ENCODE assay signal across 8 cellular contexts in genomic region chr19:13099073-13099999, GRCh38. TPM values are rescaled to one million over a fixed set of nuclear protein-coding genes. Genes with fewer than 3 reads are reported as not detected.
DNase-seq lines count a peak whose midpoint lies in the region; ATAC-seq, FAIRE-seq and TF ChIP-seq lines count a peak whose summit lies in the region.

No MANE protein-coding gene starts in this region.

- H3K27me3 ChIP-seq in GM12878 (replicated peaks in 1 of 2; ENCODE audit: control insufficient read depth in 2 of 2, insufficient read depth in 2 of 2, low read length in 1 of 2) (peaks cover 2 to 7% of the 10 kb centered on the region in 2 experiments), right lobe of liver (peaks cover 0 to 6% of the 10 kb centered on the region in 2 donors), GM23248 (replicated peaks; ENCODE audit: insufficient read depth) (no peaks in the 10 kb centered on the region)

- CTCF ChIA-PET in GM12878 (lab: Yijun Ruan, JAX), result interaction anchor here (0.5 to 3.0 kb wide), 4 partner anchors 38 to 134 kb away, joined by 3 to 13 read pairs (median 8); no protein-coding TSS in a partner anchor

- TF ChIP-seq CTCF in GM20000 (IDR thresholded peaks at IDR 0.05; ENCODE audit: extremely low read depth, missing control alignments) (no peak), GM12878 (IDR thresholded peaks at IDR 0.05 in 2 of 3, conservative IDR thresholded peaks at IDR 0.05 in 1 of 3; ENCODE audit: control insufficient read depth in 2 of 3, extremely low read depth in 1 of 3, insufficient read depth in 1 of 3, low read depth in 3 of 3, low read length in 3 of 3) (no peak), right lobe of liver (IDR thresholded peaks at IDR 0.05) (no peak)

- H3K27ac ChIP-seq in GM12878 (ENCODE audit: control insufficient read depth, insufficient read depth) (peak overlapping the region; percentile 48; the same call in 1 of the 2 replicates), right lobe of liver (peak overlapping the region; percentile 72 to 87 (median 76)), GM23248 (no peak overlapping the region)

- H3F3A ChIP-seq in GM23248 (ENCODE audit: insufficient read depth), result peaks cover 7% of the 10 kb centered on the region; the same call in 1 of the 2 replicates

- WGBS in GM12878 (ENCODE audit: insufficient coverage, insufficient replicate concordance, low lambda C conversion rate, missing lambda C conversion rate), result 9% methylated on average over 72 of the region's 77 CpGs
- WGBS in right lobe of liver (ENCODE audit: insufficient coverage, low coverage, low lambda C conversion rate, missing lambda C conversion rate), result 29% methylated on average over 7 of the region's 77 CpGs
- whole genome bisulfite sequencing in GM23248 (ENCODE audit: low coverage in 1 of 2, low lambda C conversion rate in 2 of 2, missing lambda C conversion rate in 2 of 2), 2 experiments, result 84 to 86% methylated on average over 49 to 77 of the region's 77 CpGs

- H3K9me3 ChIP-seq in GM12878 (replicated peaks; ENCODE audit: control insufficient read depth, insufficient read depth, low read length) (no peaks in the 10 kb centered on the region; the same call in 2 of the 3 replicates), right lobe of liver (no peaks in the 10 kb centered on the region), GM23248 (ENCODE audit: low read depth) (no peaks in the 10 kb centered on the region)

- H3K4me3 ChIP-seq in GM12878 (no peak overlapping the region), right lobe of liver (peak overlapping the region in 2 of 3 donors; percentile 2 to 24), GM23248 (no peak overlapping the region)

- H3K4me2 ChIP-seq in GM12878 (ENCODE audit: control insufficient read depth, insufficient read depth) (peak overlapping the region; percentile 84), GM23248 (ENCODE audit: unreplicated experiment) (no peak overlapping the region)

- H3K4me1 ChIP-seq in GM12878 (ENCODE audit: control insufficient read depth, insufficient read depth, low read length), result peaks cover 50% of the 10 kb centered on the region
- peaks cover 0 to 32% (median 7%) of the 10 kb centered on the region in 4 donors for H3K4me1 ChIP-seq in right lobe of liver
- peaks cover 2% of the 10 kb centered on the region for H3K4me1 ChIP-seq in GM23248 (ENCODE audit: insufficient read depth)

- TF ChIP-seq POLR2A in GM12878 (IDR thresholded peaks at IDR 0.05; ENCODE audit: low read depth, low read length) (peak; percentile 53; the same call in 1 of the 2 replicates), right lobe of liver (IDR thresholded peaks at IDR 0.05) (peak; percentile 23)

- in situ Hi-C loops in GM12878 (cut with MboI), result loop anchor here (10.0 kb wide), 1 partner anchor 215 kb away; the partner anchor contains the start of genes DNASE2 and KLF1
- in situ Hi-C loops in GM23248 (cut with MboI), result loop anchor here (10.0 kb wide), 1 partner anchor 115 kb away; no protein-coding TSS in a partner anchor

- H2AFZ ChIP-seq in GM12878 (ENCODE audit: control insufficient read depth, low read depth, low read length), result peak overlapping the region; percentile 14; the same call in 1 of the 2 replicates
- no peak overlapping the region for H2AFZ ChIP-seq in GM23248

- peaks cover 4% of the 10 kb centered on the region; the same call in 1 of the 2 replicates for H3K79me2 ChIP-seq in GM12878 (ENCODE audit: control insufficient read depth, insufficient read depth, low read length)
- H3K79me2 ChIP-seq in GM23248 (ENCODE audit: insufficient read depth), result peaks cover 13% of the 10 kb centered on the region

- H4K20me1 ChIP-seq in GM12878 (ENCODE audit: control insufficient read depth, insufficient read depth) (no peaks in the 10 kb centered on the region), GM23248 (ENCODE audit: insufficient read depth) (no peaks in the 10 kb centered on the region)

- H3K9me2 ChIP-seq in GM23248 (ENCODE audit: insufficient read depth), result no peaks in the 10 kb centered on the region

- RAD21 ChIA-PET in GM12878 (lab: Charles Lee; ENCODE audit: unreplicated experiment), result interaction anchor here (1.0 kb wide), 1 partner anchor 122 kb away, joined by 3 read pairs; no protein-coding TSS in a partner anchor

- TF ChIP-seq RAD21 in GM12878 (IDR thresholded peaks at IDR 0.05; ENCODE audit: insufficient read depth, low read depth, low read length), result no peak

- DNase-seq in GM20000 (ENCODE audit: low spot score) (peak; percentile 88), T-helper 22 cell (ENCODE audit: low read depth) (peak; percentile 77), GM12878 (ENCODE audit: low read depth, low spot score) (no peak), right lobe of liver (peak; percentile 76 to 84 (median 83)), GM23248 (no peak), DMS79 treated with DMSO at 0.1 percent for 48 hours (lab: John Stamatoyannopoulos, UW) (no peak), NCI-H1092 (lab: John Stamatoyannopoulos, UW) (no peak)
- DNase-seq in stimulated activated CD8-positive, alpha-beta memory T cell treated with anti-CD3 and anti-CD28 coated beads, Interleukin-7, amount 100 ng/mL, for 1 hour (ENCODE audit: low read depth in 2 of 2), result peak; percentile 49 to 56

- SMC1A ChIA-PET in GM12878 (lab: Charles Lee; ENCODE audit: uncharacterized antibody, unreplicated experiment), result no interaction called here

- ATAC-seq in GM12878, result peak; percentile 18
- ATAC-seq in right lobe of liver, result peak; percentile 14 to 26 (median 20)

- FAIRE-seq in GM12878 (lab: Jason Lieb, UNC), result no peak

- POLR2A ChIA-PET in GM12878 (lab: Charles Lee), result interaction anchor here (0.5 to 0.6 kb wide), 2 partner anchors 122 to 157 kb away, joined by 4 to 5 read pairs; no protein-coding TSS in a partner anchor

- no TSS peak for BruUV-seq in GM12878 (replicated peaks; lab: Mats Ljungman, UMichigan)

- no peaks in the 10 kb centered on the region for H3K36me3 ChIP-seq in GM12878 (ENCODE audit: control insufficient read depth in 2 of 2, insufficient read depth in 2 of 2, low read length in 1 of 2)
- peaks cover 0 to 3% (median 0%) of the 10 kb centered on the region in 4 donors for H3K36me3 ChIP-seq in right lobe of liver
- H3K36me3 ChIP-seq in GM23248 (ENCODE audit: low read depth), result peaks cover 1% of the 10 kb centered on the region; the same call in 1 of the 2 replicates

- TF ChIP-seq EP300 in GM12878 (IDR thresholded peaks at IDR 0.05; ENCODE audit: borderline replicate concordance in 1 of 2, control insufficient read depth in 1 of 2, low read depth in 2 of 2, low read length in 2 of 2), result 0 out of 4 replicates have a peak, but pooled peaks of 1 of the 2 experiments have one; percentile 16

- no peak overlapping the region; the same call in 1 of the 2 replicates for H3K9ac ChIP-seq in GM12878 (ENCODE audit: control insufficient read depth, insufficient read depth, low read length)
- H3K9ac ChIP-seq in GM23248, result no peak overlapping the region

- intact Hi-C loops in GM12878 (cut with micrococcal nuclease; ENCODE audit: unreplicated experiment) (loop anchor here (10.0 kb wide), 1 partner anchor 65 kb away; no protein-coding TSS in a partner anchor), right lobe of liver (cut with DNase I) (loop anchor here in 1 of 2 donors (10.0 kb wide), 1 partner anchor 65 kb away; no protein-coding TSS in a partner anchor)

RNA-seq across cellular contexts. Expression of gene LYL1, which starts 3.3 kb away (rescaled TPM):
- total RNA-seq in GM12878 (2013; cell fraction: nucleolus; rRNA removed), result 13.0 and 16.6 TPM in 2 replicates
- total RNA-seq in GM12878 (2014; rRNA removed) (29.3 and 34.8 TPM in 2 replicates), GM12878 (2014; rRNA removed; fragmentation: Illumina TruSeq; extraction: Trizol) (5.8 and 5.9 TPM in 2 replicates), GM12878 (2021) (27.4 and 30.0 TPM in 2 replicates), right lobe of liver (1 to 10 TPM; 1.1 to 3.7 (median 2.3) TPM)
- polyA plus RNA-seq in GM12878 (2011; ENCODE audit: low read depth), result 0.52 TPM
- polyA plus RNA-seq in GM12878 (2011; rRNA removed) (0.56 and 0.62 TPM in 2 replicates), GM12878 (2014; fragmentation: Illumina TruSeq; extraction: Trizol) (1.3 and 2.4 TPM in 2 replicates), GM12878 (2014; fragmentation: Nextera tagmentation; extraction: Ambion mirVana) (under 1 TPM; 0.10 to 0.77 TPM), GM12878 (2014; rRNA removed) (25.1 and 30.8 TPM in 2 replicates), GM12878 (2016; fragmentation: Nextera tagmentation; extraction: Ambion mirVana) (1 to 10 TPM; 3.1 to 8.0 TPM), GM23248 (2016; fragmentation: Nextera tagmentation; extraction: Ambion mirVana) (0.18 TPM in 1 of 2 replicates, not detected in the other)
- polyA plus RNA-seq in GM12878 (2011; cell fraction: cytosol; rRNA removed), result 0.84 and 1.5 TPM in 2 replicates
- polyA plus RNA-seq in GM12878 (2011; cell fraction: nucleus; rRNA removed), result 1.7 and 2.5 TPM in 2 replicates
- 6.5 and 9.4 TPM in 2 replicates for polyA plus RNA-seq in GM12878 (2012)
- 0.59 and 1.1 TPM in 2 replicates for polyA minus RNA-seq in GM12878 (2011; rRNA and poly(A)+ RNA removed)
- polyA minus RNA-seq in GM12878 (2011; cell fraction: cytosol; rRNA and poly(A)+ RNA removed), result 1.7 TPM in 1 of 2 replicates, not detected in the other
- polyA minus RNA-seq in GM12878 (2011; cell fraction: nucleus; rRNA and poly(A)+ RNA removed), result 0.73 and 1.8 TPM in 2 replicates
- total RNA-seq in GM23248 (2014; rRNA removed; shearing (Covaris generic)), result not detected in 2 replicates

RNA-seq across cellular contexts. Expression of gene TRMT1, which starts 17.2 kb away (rescaled TPM):
- 57.7 and 66.1 TPM in 2 replicates for total RNA-seq in GM12878 (2013; cell fraction: nucleolus; rRNA removed)
- total RNA-seq in GM12878 (2014; rRNA removed), result 33.7 and 37.0 TPM in 2 replicates
- total RNA-seq in GM12878 (2014; rRNA removed; fragmentation: Illumina TruSeq; extraction: Trizol), result 16.1 and 18.8 TPM in 2 replicates
- 51.4 and 53.1 TPM in 2 replicates for total RNA-seq in GM12878 (2021)
- polyA plus RNA-seq in GM12878 (2011; ENCODE audit: low read depth), result 15.2 TPM
- 18.4 and 29.5 TPM in 2 replicates for polyA plus RNA-seq in GM12878 (2011; rRNA removed)
- 43.7 and 65.4 TPM in 2 replicates for polyA plus RNA-seq in GM12878 (2011; cell fraction: cytosol; rRNA removed)
- polyA plus RNA-seq in GM12878 (2011; cell fraction: nucleus; rRNA removed), result 346 and 425 TPM in 2 replicates
- polyA plus RNA-seq in GM12878 (2012), result 31.0 and 36.9 TPM in 2 replicates
- polyA plus RNA-seq in GM12878 (2014; fragmentation: Illumina TruSeq; extraction: Trizol), result 11.3 and 32.5 TPM in 2 replicates
- polyA plus RNA-seq in GM12878 (2014; fragmentation: Nextera tagmentation; extraction: Ambion mirVana), result 1 to 10 TPM; 3.4 to 4.5 TPM
- polyA plus RNA-seq in GM12878 (2014; rRNA removed), result 64.7 and 68.8 TPM in 2 replicates
- 10 to 100 TPM; 52.6 to 56.3 TPM for polyA plus RNA-seq in GM12878 (2016; fragmentation: Nextera tagmentation; extraction: Ambion mirVana)
- polyA minus RNA-seq in GM12878 (2011; rRNA and poly(A)+ RNA removed), result 17.3 and 34.2 TPM in 2 replicates
- 17.8 and 33.2 TPM in 2 replicates for polyA minus RNA-seq in GM12878 (2011; cell fraction: cytosol; rRNA and poly(A)+ RNA removed)
- polyA minus RNA-seq in GM12878 (2011; cell fraction: nucleus; rRNA and poly(A)+ RNA removed), result 36.4 and 46.4 TPM in 2 replicates
- total RNA-seq in right lobe of liver, result 10 to 100 TPM; 15.0 to 20.5 (median 17.2) TPM
- 30.4 and 33.0 TPM in 2 replicates for total RNA-seq in GM23248 (2014; rRNA removed; shearing (Covaris generic))
- 27.0 and 31.8 TPM in 2 replicates for polyA plus RNA-seq in GM23248 (2016; fragmentation: Nextera tagmentation; extraction: Ambion mirVana)

RNA-seq across cellular contexts. Expression of gene NACC1, which starts 18.7 kb away (rescaled TPM):
- total RNA-seq in GM12878 (2013; cell fraction: nucleolus; rRNA removed), result 33.8 and 36.7 TPM in 2 replicates
- 53.0 and 68.5 TPM in 2 replicates for total RNA-seq in GM12878 (2014; rRNA removed)
- total RNA-seq in GM12878 (2014; rRNA removed; fragmentation: Illumina TruSeq; extraction: Trizol), result 16.2 and 19.6 TPM in 2 replicates
- total RNA-seq in GM12878 (2021), result 116 and 120 TPM in 2 replicates
- polyA plus RNA-seq in GM12878 (2011; ENCODE audit: low read depth), result 14.2 TPM
- 9.4 and 32.3 TPM in 2 replicates for polyA plus RNA-seq in GM12878 (2011; rRNA removed)
- polyA plus RNA-seq in GM12878 (2011; cell fraction: cytosol; rRNA removed), result 75.3 and 119 TPM in 2 replicates
- polyA plus RNA-seq in GM12878 (2011; cell fraction: nucleus; rRNA removed), result 75.5 and 139 TPM in 2 replicates
- polyA plus RNA-seq in GM12878 (2012), result 32.6 and 35.0 TPM in 2 replicates
- polyA plus RNA-seq in GM12878 (2014; fragmentation: Illumina TruSeq; extraction: Trizol), result 6.1 and 18.8 TPM in 2 replicates
- polyA plus RNA-seq in GM12878 (2014; fragmentation: Nextera tagmentation; extraction: Ambion mirVana), result under 1 TPM; 0.18 to 0.27 TPM
- 86.1 and 89.6 TPM in 2 replicates for polyA plus RNA-seq in GM12878 (2014; rRNA removed)
- polyA plus RNA-seq in GM12878 (2016; fragmentation: Nextera tagmentation; extraction: Ambion mirVana), result 1 to 10 TPM; 2.0 to 3.0 TPM
- 74.5 and 114 TPM in 2 replicates for polyA minus RNA-seq in GM12878 (2011; rRNA and poly(A)+ RNA removed)
- polyA minus RNA-seq in GM12878 (2011; cell fraction: cytosol; rRNA and poly(A)+ RNA removed), result 50.9 and 52.6 TPM in 2 replicates
- polyA minus RNA-seq in GM12878 (2011; cell fraction: nucleus; rRNA and poly(A)+ RNA removed), result 12.9 and 21.6 TPM in 2 replicates
- total RNA-seq in right lobe of liver, result 10 to 100 TPM; 19.2 to 30.3 (median 26.4) TPM
- 104 and 105 TPM in 2 replicates for total RNA-seq in GM23248 (2014; rRNA removed; shearing (Covaris generic))
- polyA plus RNA-seq in GM23248 (2016; fragmentation: Nextera tagmentation; extraction: Ambion mirVana), result 1.4 and 2.6 TPM in 2 replicates

RNA-seq across cellular contexts. Expression of gene STX10, which starts 50.8 kb away (rescaled TPM):
- 13.8 and 18.2 TPM in 2 replicates for total RNA-seq in GM12878 (2013; cell fraction: nucleolus; rRNA removed)
- total RNA-seq in GM12878 (2014; rRNA removed), result 56.2 and 59.0 TPM in 2 replicates
- 36.3 and 38.4 TPM in 2 replicates for total RNA-seq in GM12878 (2014; rRNA removed; fragmentation: Illumina TruSeq; extraction: Trizol)
- total RNA-seq in GM12878 (2021), result 57.0 and 59.2 TPM in 2 replicates
- polyA plus RNA-seq in GM12878 (2011; ENCODE audit: low read depth), result 20.8 TPM
- 32.1 and 47.5 TPM in 2 replicates for polyA plus RNA-seq in GM12878 (2011; rRNA removed)
- polyA plus RNA-seq in GM12878 (2011; cell fraction: cytosol; rRNA removed), result 62.2 and 75.9 TPM in 2 replicates
- 132 and 139 TPM in 2 replicates for polyA plus RNA-seq in GM12878 (2011; cell fraction: nucleus; rRNA removed)
- 38.6 and 38.9 TPM in 2 replicates for polyA plus RNA-seq in GM12878 (2012)
- polyA plus RNA-seq in GM12878 (2014; fragmentation: Illumina TruSeq; extraction: Trizol), result 7.4 and 33.7 TPM in 2 replicates
- 1 to 10 TPM in 1 of 2 experiments, under 1 TPM in 1; 0.56 to 3.7 TPM for polyA plus RNA-seq in GM12878 (2014; fragmentation: Nextera tagmentation; extraction: Ambion mirVana)
- polyA plus RNA-seq in GM12878 (2014; rRNA removed), result 76.1 and 78.9 TPM in 2 replicates
- polyA plus RNA-seq in GM12878 (2016; fragmentation: Nextera tagmentation; extraction: Ambion mirVana), result 10 to 100 TPM; 47.7 to 50.4 TPM
- 21.1 and 22.4 TPM in 2 replicates for polyA minus RNA-seq in GM12878 (2011; rRNA and poly(A)+ RNA removed)
- polyA minus RNA-seq in GM12878 (2011; cell fraction: cytosol; rRNA and poly(A)+ RNA removed), result 15.5 and 18.8 TPM in 2 replicates
- polyA minus RNA-seq in GM12878 (2011; cell fraction: nucleus; rRNA and poly(A)+ RNA removed), result 8.9 TPM in 2 replicates
- total RNA-seq in right lobe of liver, result 10 to 100 TPM; 18.2 to 41.5 (median 23.4) TPM
- 56.4 and 80.5 TPM in 2 replicates for total RNA-seq in GM23248 (2014; rRNA removed; shearing (Covaris generic))
- 55.6 and 62.4 TPM in 2 replicates for polyA plus RNA-seq in GM23248 (2016; fragmentation: Nextera tagmentation; extraction: Ambion mirVana)

RNA-seq across cellular contexts. Expression of gene IER2, which starts 50.9 kb away (rescaled TPM):
- total RNA-seq in GM12878 (2013; cell fraction: nucleolus; rRNA removed), result 41.4 and 51.6 TPM in 2 replicates
- total RNA-seq in GM12878 (2014; rRNA removed) (26.0 and 31.9 TPM in 2 replicates), GM12878 (2014; rRNA removed; fragmentation: Illumina TruSeq; extraction: Trizol) (9.1 and 9.5 TPM in 2 replicates), GM12878 (2021) (94.5 and 97.2 TPM in 2 replicates), right lobe of liver (10 to 100 TPM; 19.1 to 86.6 (median 23.8) TPM)
- 9.8 TPM for polyA plus RNA-seq in GM12878 (2011; ENCODE audit: low read depth)
- polyA plus RNA-seq in GM12878 (2011; rRNA removed) (11.2 and 17.9 TPM in 2 replicates), GM12878 (2014; fragmentation: Illumina TruSeq; extraction: Trizol) (7.7 and 13.2 TPM in 2 replicates), GM12878 (2014; fragmentation: Nextera tagmentation; extraction: Ambion mirVana) (1 to 10 TPM; 2.8 to 9.3 TPM), GM12878 (2014; rRNA removed) (56.0 and 65.3 TPM in 2 replicates), GM12878 (2016; fragmentation: Nextera tagmentation; extraction: Ambion mirVana) (10 to 100 TPM; 75.6 to 81.7 TPM), GM23248 (2016; fragmentation: Nextera tagmentation; extraction: Ambion mirVana) (84.0 and 88.6 TPM in 2 replicates)
- polyA plus RNA-seq in GM12878 (2011; cell fraction: cytosol; rRNA removed), result 36.0 and 41.6 TPM in 2 replicates
- 127 and 170 TPM in 2 replicates for polyA plus RNA-seq in GM12878 (2011; cell fraction: nucleus; rRNA removed)
- polyA plus RNA-seq in GM12878 (2012), result 54.9 and 64.6 TPM in 2 replicates
- 5.2 and 11.3 TPM in 2 replicates for polyA minus RNA-seq in GM12878 (2011; rRNA and poly(A)+ RNA removed)
- 12.3 and 14.0 TPM in 2 replicates for polyA minus RNA-seq in GM12878 (2011; cell fraction: cytosol; rRNA and poly(A)+ RNA removed)
- polyA minus RNA-seq in GM12878 (2011; cell fraction: nucleus; rRNA and poly(A)+ RNA removed), result 35.5 and 63.1 TPM in 2 replicates
- total RNA-seq in GM23248 (2014; rRNA removed; shearing (Covaris generic)), result 27.8 and 30.4 TPM in 2 replicates

Comparison
In these comparisons a context has a peak if more than half of its experiments do, and no peak if none do; other contexts are left out.
1. DNase-seq: peak in GM20000 (single experiment), T-helper 22 cell (single experiment), right lobe of liver (3 of 3) and stimulated activated CD8-positive, alpha-beta memory T cell treated with anti-CD3 and anti-CD28 coated beads, Interleukin-7, amount 100 ng/mL, for 1 hour (2 of 2); none in GM12878 (single experiment), GM23248 (single experiment), DMS79 treated with DMSO at 0.1 percent for 48 hours (single experiment) and NCI-H1092 (single experiment).
2. H3K4me3 ChIP-seq: peak in right lobe of liver (2 of 3); none in GM12878 (single experiment) and GM23248 (single experiment).